ENCODE assay signal across 1 cellular context in the genomic region with DNA sequence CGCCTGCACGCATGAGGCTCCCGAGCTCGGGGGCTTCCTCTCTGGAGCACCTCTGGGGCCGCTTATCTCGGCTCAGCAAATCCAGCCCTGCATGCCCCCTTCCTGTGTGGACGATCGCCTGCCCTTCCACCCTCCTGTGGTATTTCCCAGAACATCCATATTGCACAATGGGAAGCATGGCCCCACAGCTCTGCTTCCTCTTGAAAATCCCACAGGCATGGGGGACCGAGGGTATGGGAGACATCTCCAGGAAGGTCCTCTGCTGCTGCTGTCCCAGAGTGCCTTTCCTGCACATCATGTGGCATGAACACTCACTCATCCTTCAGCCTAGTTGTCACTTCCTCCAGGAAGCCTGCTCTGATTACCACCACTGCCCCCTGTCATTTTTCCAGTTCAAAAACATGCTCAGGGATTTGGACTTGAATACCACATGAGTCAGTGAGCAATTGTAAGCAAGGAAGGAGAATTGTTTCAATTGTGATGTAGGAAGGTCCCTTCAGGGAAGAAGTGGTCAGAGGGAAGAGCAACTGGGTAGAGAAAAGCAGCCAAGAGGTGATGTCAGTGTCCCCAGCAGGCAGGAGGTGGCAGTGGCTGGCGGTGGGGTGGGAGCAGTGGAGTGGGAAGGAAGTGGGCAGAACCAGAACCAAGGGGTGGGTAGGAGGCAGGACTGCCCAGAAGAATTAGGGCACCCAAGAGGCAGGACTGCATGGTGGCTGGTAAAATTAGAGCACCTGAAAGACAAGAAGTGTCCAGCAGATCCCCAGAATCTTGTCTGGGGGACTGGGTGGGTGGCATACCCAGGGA.
TF ChIP-seq lines count a peak whose summit lies in the region.

No MANE protein-coding gene starts in this region.

TF ChIP-seq in HepG2, 621 proteins besides CTCF, POLR2A, EP300 and RAD21 (continued from another document):
- TF ChIP-seq CEBPG (CRISPR knock-in tag; IDR thresholded peaks at IDR 0.05) = 0 out of 2 replicates have a peak, but pooled peaks have one; percentile 44
- no peak for TF ChIP-seq MAFF (IDR thresholded peaks at IDR 0.05; ENCODE audit: low read depth, low read length)
- peak; percentile 62; the same call in 1 of the 2 replicates for TF ChIP-seq ZNF12 (CRISPR knock-in tag; IDR thresholded peaks at IDR 0.05)
- no peak for TF ChIP-seq RAD51 (IDR thresholded peaks at IDR 0.05; ENCODE audit: borderline replicate concordance)
- no peak for TF ChIP-seq DNMT1 (CRISPR knock-in tag; IDR thresholded peaks at IDR 0.05)
- TF ChIP-seq ZFP1 (CRISPR knock-in tag; IDR thresholded peaks at IDR 0.05) = no peak
- TF ChIP-seq ZNF33B (CRISPR knock-in tag; IDR thresholded peaks at IDR 0.05) = no peak
- peak; percentile 80 for TF ChIP-seq ZMYM3 (CRISPR knock-in tag; IDR thresholded peaks at IDR 0.05)
- TF ChIP-seq POGK (CRISPR knock-in tag; conservative IDR thresholded peaks at IDR 0.05) = no peak
- TF ChIP-seq, protein P1, sequence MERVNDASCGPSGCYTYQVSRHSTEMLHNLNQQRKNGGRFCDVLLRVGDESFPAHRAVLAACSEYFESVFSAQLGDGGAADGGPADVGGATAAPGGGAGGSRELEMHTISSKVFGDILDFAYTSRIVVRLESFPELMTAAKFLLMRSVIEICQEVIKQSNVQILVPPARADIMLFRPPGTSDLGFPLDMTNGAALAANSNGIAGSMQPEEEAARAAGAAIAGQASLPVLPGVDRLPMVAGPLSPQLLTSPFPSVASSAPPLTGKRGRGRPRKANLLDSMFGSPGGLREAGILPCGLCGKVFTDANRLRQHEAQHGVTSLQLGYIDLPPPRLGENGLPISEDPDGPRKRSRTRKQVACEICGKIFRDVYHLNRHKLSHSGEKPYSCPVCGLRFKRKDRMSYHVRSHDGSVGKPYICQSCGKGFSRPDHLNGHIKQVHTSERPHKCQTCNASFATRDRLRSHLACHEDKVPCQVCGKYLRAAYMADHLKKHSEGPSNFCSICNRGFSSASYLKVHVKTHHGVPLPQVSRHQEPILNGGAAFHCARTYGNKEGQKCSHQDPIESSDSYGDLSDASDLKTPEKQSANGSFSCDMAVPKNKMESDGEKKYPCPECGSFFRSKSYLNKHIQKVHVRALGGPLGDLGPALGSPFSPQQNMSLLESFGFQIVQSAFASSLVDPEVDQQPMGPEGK (CRISPR knock-in tag; IDR thresholded peaks at IDR 0.05) = 0 out of 2 replicates have a peak, but pooled peaks have one; percentile 20
- TF ChIP-seq, protein P2, sequence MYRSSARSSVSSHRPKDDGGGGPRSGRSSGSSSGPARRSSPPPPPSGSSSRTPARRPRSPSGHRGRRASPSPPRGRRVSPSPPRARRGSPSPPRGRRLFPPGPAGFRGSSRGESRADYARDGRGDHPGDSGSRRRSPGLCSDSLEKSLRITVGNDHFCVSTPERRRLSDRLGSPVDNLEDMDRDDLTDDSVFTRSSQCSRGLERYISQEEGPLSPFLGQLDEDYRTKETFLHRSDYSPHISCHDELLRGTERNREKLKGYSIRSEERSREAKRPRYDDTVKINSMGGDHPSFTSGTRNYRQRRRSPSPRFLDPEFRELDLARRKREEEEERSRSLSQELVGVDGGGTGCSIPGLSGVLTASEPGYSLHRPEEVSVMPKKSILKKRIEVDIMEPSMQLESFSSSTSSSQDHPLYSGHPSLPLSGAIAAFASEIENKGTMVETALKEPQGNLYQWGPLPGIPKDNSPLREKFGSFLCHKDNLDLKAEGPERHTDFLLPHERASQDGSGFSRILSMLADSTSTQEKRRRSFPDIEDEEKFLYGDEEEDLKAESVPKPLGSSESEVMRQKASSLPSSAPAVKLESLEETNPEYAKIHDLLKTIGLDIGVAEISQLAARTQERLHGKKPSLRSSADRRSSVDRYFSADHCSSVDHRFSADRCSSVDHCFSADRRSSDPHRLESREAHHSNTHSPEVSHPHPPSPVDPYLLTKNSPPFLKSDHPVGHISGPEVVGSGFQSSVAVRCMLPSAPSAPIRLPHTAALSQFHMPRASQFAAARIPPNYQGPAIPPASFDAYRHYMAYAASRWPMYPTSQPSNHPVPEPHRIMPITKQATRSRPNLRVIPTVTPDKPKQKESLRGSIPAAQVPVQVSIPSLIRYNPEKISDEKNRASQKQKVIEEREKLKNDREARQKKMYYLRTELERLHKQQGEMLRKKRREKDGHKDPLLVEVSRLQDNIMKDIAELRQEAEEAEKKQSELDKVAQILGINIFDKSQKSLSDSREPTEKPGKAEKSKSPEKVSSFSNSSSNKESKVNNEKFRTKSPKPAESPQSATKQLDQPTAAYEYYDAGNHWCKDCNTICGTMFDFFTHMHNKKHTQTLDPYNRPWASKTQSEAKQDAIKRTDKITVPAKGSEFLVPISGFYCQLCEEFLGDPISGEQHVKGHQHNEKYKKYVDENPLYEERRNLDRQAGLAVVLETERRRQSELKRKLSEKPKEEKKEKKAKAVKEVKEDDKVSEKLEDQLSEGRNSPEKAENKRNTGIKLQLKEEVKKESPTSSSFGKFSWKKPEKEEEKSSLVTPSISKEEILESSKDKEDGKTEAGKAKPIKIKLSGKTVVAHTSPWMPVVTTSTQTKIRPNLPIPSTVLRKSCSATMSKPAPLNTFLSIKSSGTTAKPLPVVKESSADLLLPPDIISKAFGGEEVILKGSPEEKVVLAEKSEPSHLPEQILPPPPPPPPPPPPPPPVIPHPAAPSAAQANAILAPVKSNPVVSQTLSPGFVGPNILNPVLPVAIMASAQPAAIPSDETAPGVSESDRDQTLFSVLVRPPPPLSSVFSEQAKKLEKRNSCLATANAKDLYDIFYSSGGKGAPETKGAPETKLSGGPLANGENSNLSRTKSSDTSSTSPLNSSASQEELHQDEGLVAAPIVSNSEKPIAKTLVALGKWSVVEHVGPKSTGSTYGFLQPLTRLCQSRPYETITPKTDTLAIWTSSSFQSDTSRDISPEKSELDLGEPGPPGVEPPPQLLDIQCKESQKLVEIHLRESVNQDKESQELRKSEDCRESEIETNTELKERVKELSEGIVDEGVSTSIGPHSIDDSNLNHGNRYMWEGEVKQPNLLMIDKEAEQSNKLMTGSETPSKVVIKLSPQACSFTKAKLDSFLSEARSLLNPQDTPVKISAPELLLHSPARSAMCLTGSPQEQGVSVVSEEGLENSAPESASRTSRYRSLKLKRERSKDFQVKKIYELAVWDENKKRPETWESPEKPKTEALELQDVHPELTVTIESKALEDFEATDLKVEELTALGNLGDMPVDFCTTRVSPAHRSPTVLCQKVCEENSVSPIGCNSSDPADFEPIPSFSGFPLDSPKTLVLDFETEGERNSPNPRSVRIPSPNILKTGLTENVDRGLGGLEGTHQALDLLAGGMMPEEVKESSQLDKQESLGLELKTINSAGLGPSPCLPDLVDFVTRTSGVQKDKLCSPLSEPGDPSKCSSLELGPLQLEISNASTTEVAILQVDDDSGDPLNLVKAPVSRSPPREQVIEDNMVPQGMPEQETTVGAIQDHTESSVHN (CRISPR knock-in tag; IDR thresholded peaks at IDR 0.05) = no peak
- TF ChIP-seq KDM1A (CRISPR knock-in tag; IDR thresholded peaks at IDR 0.05) = peak; percentile 55; the same call in 1 of the 2 replicates
- peak; percentile 9 for TF ChIP-seq TEAD3 (CRISPR knock-in tag; optimal IDR thresholded peaks at IDR 0.05; ENCODE audit: borderline replicate concordance)
- TF ChIP-seq CEBPB (IDR thresholded peaks at IDR 0.05; ENCODE audit: borderline replicate concordance, low read depth, low read length) = peak; percentile 74
